Comparison of ENCODE assay signal across 39 cellular contexts in the genomic region with DNA sequence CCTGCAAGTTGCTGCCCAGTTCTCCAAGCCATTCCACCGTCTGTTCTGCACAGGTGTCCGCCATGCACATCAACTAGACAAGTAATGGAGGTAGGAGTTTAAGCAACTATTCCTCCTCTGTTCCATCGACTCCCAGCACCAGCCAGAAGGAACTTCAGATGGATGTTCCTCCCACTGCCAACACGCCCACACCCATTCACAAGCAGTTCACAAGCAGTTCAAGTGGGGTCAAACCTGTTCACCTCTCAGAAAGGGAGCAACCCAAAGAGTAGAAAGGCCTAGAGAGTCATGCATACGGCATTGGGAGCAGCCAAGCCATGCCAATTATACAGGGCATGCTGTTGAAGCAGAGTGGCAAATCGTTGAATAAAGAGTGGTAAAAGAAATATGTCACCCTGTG. TPM values are rescaled to one million over a fixed set of nuclear protein-coding genes. Genes with fewer than 3 reads are reported as not detected.
"Had no signal": no experiment of that assay in that cellular context is flagged by ENCODE, and none has a peak within 500 bp of the region (broad histone marks: within the 10 kb centered on the region; RNA-seq: fewer than 3 reads in every experiment).

No MANE protein-coding gene starts in this region.

- H3K36me3 Mint-ChIP-seq: activated CD4-positive, alpha-beta memory T cell treated with anti-CD3 and anti-CD28 coated beads for 36 hours; activated naive CD8-positive, alpha-beta T cell treated with anti-CD3 and anti-CD28 coated beads for 36 hours had no signal

- H3K4me1 ChIP-seq: breast epithelium had no signal

- H3K4me1 Mint-ChIP-seq: activated B cell treated with CpG ODN at 0.5 μM for 24 hours; activated CD4-positive, alpha-beta T cell treated with anti-CD3 and anti-CD28 coated beads, Interleukin-2, amount 10 ng/mL, durations not matched to agents 24 days and 14 days; activated naive CD8-positive, alpha-beta T cell treated with anti-CD3 and anti-CD28 coated beads for 36 hours; activated T-helper 17 cell treated with anti-CD3 and anti-CD28 coated beads, Interleukin-2, amount 50 U/mL, for 72 hours; central memory CD8-positive, alpha-beta T cell had no signal

- H3K27ac Mint-ChIP-seq: activated B cell treated with CpG ODN at 0.5 μM for 24 hours; activated CD4-positive, alpha-beta memory T cell treated with anti-CD3 and anti-CD28 coated beads for 36 hours; activated CD4-positive, alpha-beta T cell treated with anti-CD3 and anti-CD28 coated beads, Interleukin-2, amount 10 ng/mL, durations not matched to agents 24 days and 14 days; activated CD8-positive, alpha-beta T cell treated with anti-CD3 and anti-CD28 coated beads for 36 hours; activated naive CD4-positive, alpha-beta T cell treated with anti-CD3 and anti-CD28 coated beads for 36 hours; activated naive CD4-positive, alpha-beta T cell treated with anti-CD3 and anti-CD28 coated beads, Interleukin-2, amount 50 U/mL, for 72 hours; activated naive CD8-positive, alpha-beta T cell treated with anti-CD3 and anti-CD28 coated beads for 36 hours; activated T-cell treated with anti-CD3 and anti-CD28 coated beads, Interleukin-2, amount 50 U/mL, for 72 hours; activated T-helper 1 cell treated with anti-CD3 and anti-CD28 coated beads, Interleukin-12 subunit alpha, Interleukin-12 subunit beta, Interleukin-2, Interleukin-4 antibody, amounts not matched to agents 30 ng/mL and 10 ng/mL and 1 ng/mL, durations not matched to agents 14 hours and 24 hours and 36 hours; activated T-helper 17 cell treated with anti-CD3 and anti-CD28 coated beads, Interleukin-2, amount 50 U/mL, for 72 hours; T-helper 1 cell treated with Interleukin-12 subunit alpha and Interleukin-12 subunit beta and Interleukin-4 antibody, amounts not matched to agents 30 μg/mL and 1 μg/mL, for 36 hours; T-helper 2 cell treated with Interferon-gamma antibody and Interleukin-4, amounts not matched to agents 5 μg/mL and 100 μg/mL, for 36 hours had no signal

- H3K9me3 Mint-ChIP-seq: activated B cell treated with CpG ODN at 0.5 μM for 24 hours; activated CD4-positive, alpha-beta memory T cell treated with anti-CD3 and anti-CD28 coated beads for 36 hours; activated CD4-positive, alpha-beta T cell treated with anti-CD3 and anti-CD28 coated beads, Interleukin-2, amount 10 ng/mL, durations not matched to agents 24 days and 14 days; activated CD8-positive, alpha-beta T cell treated with anti-CD3 and anti-CD28 coated beads for 36 hours; activated naive CD4-positive, alpha-beta T cell treated with anti-CD3 and anti-CD28 coated beads for 36 hours; activated naive CD4-positive, alpha-beta T cell treated with anti-CD3 and anti-CD28 coated beads, Interleukin-2, amount 50 U/mL, for 72 hours; activated naive CD8-positive, alpha-beta T cell treated with anti-CD3 and anti-CD28 coated beads for 36 hours; activated T-cell treated with anti-CD3 and anti-CD28 coated beads, Interleukin-2, amount 50 U/mL, for 4 hours; activated T-cell treated with anti-CD3 and anti-CD28 coated beads, Interleukin-2, amount 50 U/mL, for 72 hours; activated T-helper 1 cell treated with anti-CD3 and anti-CD28 coated beads, Interleukin-12 subunit alpha, Interleukin-12 subunit beta, Interleukin-2, Interleukin-4 antibody, amounts not matched to agents 30 ng/mL and 10 ng/mL and 1 ng/mL, durations not matched to agents 14 hours and 24 hours and 36 hours; activated T-helper 17 cell treated with anti-CD3 and anti-CD28 coated beads, Interleukin-2, amount 50 U/mL, for 72 hours; central memory CD8-positive, alpha-beta T cell; T-helper 1 cell treated with Interleukin-12 subunit alpha and Interleukin-12 subunit beta and Interleukin-4 antibody, amounts not matched to agents 30 μg/mL and 1 μg/mL, for 36 hours; T-helper 2 cell treated with Interferon-gamma antibody and Interleukin-4, amounts not matched to agents 5 μg/mL and 100 μg/mL, for 36 hours had no signal

- H3K36me3 ChIP-seq: adrenal gland, brain microvascular endothelial cell, breast epithelium, cardiac muscle cell had no signal

- H3K9me3 ChIP-seq: adrenal gland, breast epithelium had no signal

- FAIRE-seq: astrocyte, colon, TTC549 had no signal

- H3K4me3 Mint-ChIP-seq: activated B cell treated with CpG ODN at 0.5 μM for 24 hours; activated CD4-positive, alpha-beta memory T cell treated with anti-CD3 and anti-CD28 coated beads for 36 hours; activated CD4-positive, alpha-beta T cell treated with anti-CD3 and anti-CD28 coated beads, Interleukin-2, amount 10 ng/mL, durations not matched to agents 24 days and 14 days; activated CD8-positive, alpha-beta T cell treated with anti-CD3 and anti-CD28 coated beads for 36 hours; activated naive CD4-positive, alpha-beta T cell treated with anti-CD3 and anti-CD28 coated beads for 36 hours; activated naive CD8-positive, alpha-beta T cell treated with anti-CD3 and anti-CD28 coated beads for 36 hours; activated T-cell treated with anti-CD3 and anti-CD28 coated beads, Interleukin-2, amount 50 U/mL, for 4 hours; activated T-cell treated with anti-CD3 and anti-CD28 coated beads, Interleukin-2, amount 50 U/mL, for 72 hours; activated T-helper 1 cell treated with anti-CD3 and anti-CD28 coated beads, Interleukin-12 subunit alpha, Interleukin-12 subunit beta, Interleukin-2, Interleukin-4 antibody, amounts not matched to agents 30 ng/mL and 10 ng/mL and 1 ng/mL, durations not matched to agents 14 hours and 24 hours and 36 hours; activated T-helper 17 cell treated with anti-CD3 and anti-CD28 coated beads, Interleukin-2, amount 50 U/mL, for 72 hours; central memory CD8-positive, alpha-beta T cell; T-helper 1 cell treated with Interleukin-12 subunit alpha and Interleukin-12 subunit beta and Interleukin-4 antibody, amounts not matched to agents 30 μg/mL and 1 μg/mL, for 36 hours; T-helper 2 cell treated with Interferon-gamma antibody and Interleukin-4, amounts not matched to agents 5 μg/mL and 100 μg/mL, for 36 hours had no signal

- H3K27me3 ChIP-seq: body of pancreas had no signal

- H3K4me3 ChIP-seq: body of pancreas, cardiac muscle cell had no signal

- H3K27ac ChIP-seq: adrenal gland, brain microvascular endothelial cell, cardiac muscle cell had no signal

- DNase-seq: activated B cell treated with CpG ODN at 0.5 μM for 24 hours; activated CD4-positive, alpha-beta memory T cell treated with anti-CD3 and anti-CD28 coated beads for 36 hours; activated CD4-positive, alpha-beta T cell treated with anti-CD3 and anti-CD28 coated beads for 4 hours; activated CD4-positive, alpha-beta T cell treated with anti-CD3 and anti-CD28 coated beads, Interleukin-2, amount 10 ng/mL, durations not matched to agents 24 days and 14 days; activated CD4-positive, alpha-beta T cell treated with anti-CD3 and anti-CD28 coated beads, Interleukin-2, amount 50 U/mL, for 1 hour; activated CD4-positive, alpha-beta T cell treated with anti-CD3 and anti-CD28 coated beads, Interleukin-2, amount 50 U/mL, for 4 hours; activated CD4-positive, CD25-positive, alpha-beta regulatory T cell treated with anti-CD3 and anti-CD28 coated beads, Interleukin-2, amount 50 U/mL, for 72 hours; activated CD8-positive, alpha-beta memory T cell treated with anti-CD3 and anti-CD28 coated beads, Interleukin-2, amount 50 U/mL, for 4 hours; activated CD8-positive, alpha-beta T cell treated with anti-CD3 and anti-CD28 coated beads for 36 hours; activated effector memory CD4-positive, alpha-beta T cell treated with anti-CD3 and anti-CD28 coated beads, Interleukin-2, amount 50 U/mL, for 16 hours; activated gamma-delta T cell treated with Interleukin-2 at 50 U/mL for 16 hours; activated naive CD4-positive, alpha-beta T cell; activated naive CD4-positive, alpha-beta T cell treated with anti-CD3 and anti-CD28 coated beads for 36 hours; activated naive CD4-positive, alpha-beta T cell treated with anti-CD3 and anti-CD28 coated beads, Interleukin-2, amount 50 U/mL, for 16 hours; activated naive CD8-positive, alpha-beta T cell treated with anti-CD3 and anti-CD28 coated beads for 36 hours; activated T-cell treated with anti-CD3 and anti-CD28 coated beads for 4 hours; activated T-cell treated with anti-CD3 and anti-CD28 coated beads, Interleukin-2, amount 50 U/mL, for 1 hour; activated T-cell treated with anti-CD3 and anti-CD28 coated beads, Interleukin-2, amount 50 U/mL, for 4 hours; activated T-cell treated with anti-CD3 and anti-CD28 coated beads, Interleukin-2, amount 50 U/mL, for 72 hours; amniotic stem cell; brain microvascular endothelial cell; T-helper 2 cell; T-helper 9 cell had no signal

RNA-seq across cellular contexts. Expression of gene TDRD5, which starts 4.3 kb away (rescaled TPM):
- total RNA-seq: activated B cell treated with CpG ODN at 0.5 μM for 24 hours; activated CD4-positive, alpha-beta memory T cell treated with anti-CD3 and anti-CD28 coated beads for 36 hours; activated CD4-positive, alpha-beta T cell treated with anti-CD3 and anti-CD28 coated beads, Interleukin-2, amount 10 ng/mL, durations not matched to agents 24 days and 14 days; activated CD8-positive, alpha-beta memory T cell treated with anti-CD3 and anti-CD28 coated beads for 36 hours; activated CD8-positive, alpha-beta T cell treated with anti-CD3 and anti-CD28 coated beads for 36 hours; activated naive CD4-positive, alpha-beta T cell treated with anti-CD3 and anti-CD28 coated beads for 36 hours; activated naive CD4-positive, alpha-beta T cell treated with anti-CD3 and anti-CD28 coated beads, Interleukin-2, amount 50 U/mL, for 72 hours; activated naive CD8-positive, alpha-beta T cell treated with anti-CD3 and anti-CD28 coated beads for 36 hours; activated T-cell treated with anti-CD3 and anti-CD28 coated beads, Interleukin-2, amount 50 U/mL, for 4 hours; activated T-cell treated with anti-CD3 and anti-CD28 coated beads, Interleukin-2, amount 50 U/mL, for 72 hours; activated T-helper 1 cell treated with anti-CD3 and anti-CD28 coated beads, Interleukin-12 subunit alpha, Interleukin-12 subunit beta, Interleukin-2, Interleukin-4 antibody, amounts not matched to agents 30 ng/mL and 10 ng/mL and 1 ng/mL, durations not matched to agents 14 hours and 24 hours and 36 hours; activated T-helper 17 cell treated with anti-CD3 and anti-CD28 coated beads, Interleukin-2, amount 50 U/mL, for 72 hours; astrocyte; body of pancreas had no signal

RNA-seq across cellular contexts. Expression of gene NPHS2, which starts 11.6 kb away (rescaled TPM):
- total RNA-seq: activated B cell treated with CpG ODN at 0.5 μM for 24 hours; activated CD4-positive, alpha-beta memory T cell treated with anti-CD3 and anti-CD28 coated beads for 36 hours; activated CD4-positive, alpha-beta T cell treated with anti-CD3 and anti-CD28 coated beads, Interleukin-2, amount 10 ng/mL, durations not matched to agents 24 days and 14 days; activated CD8-positive, alpha-beta memory T cell treated with anti-CD3 and anti-CD28 coated beads for 36 hours; activated CD8-positive, alpha-beta T cell treated with anti-CD3 and anti-CD28 coated beads for 36 hours; activated naive CD4-positive, alpha-beta T cell treated with anti-CD3 and anti-CD28 coated beads for 36 hours; activated naive CD4-positive, alpha-beta T cell treated with anti-CD3 and anti-CD28 coated beads, Interleukin-2, amount 50 U/mL, for 72 hours; activated naive CD8-positive, alpha-beta T cell treated with anti-CD3 and anti-CD28 coated beads for 36 hours; activated T-cell treated with anti-CD3 and anti-CD28 coated beads, Interleukin-2, amount 50 U/mL, for 4 hours; activated T-cell treated with anti-CD3 and anti-CD28 coated beads, Interleukin-2, amount 50 U/mL, for 72 hours; activated T-helper 1 cell treated with anti-CD3 and anti-CD28 coated beads, Interleukin-12 subunit alpha, Interleukin-12 subunit beta, Interleukin-2, Interleukin-4 antibody, amounts not matched to agents 30 ng/mL and 10 ng/mL and 1 ng/mL, durations not matched to agents 14 hours and 24 hours and 36 hours; activated T-helper 17 cell treated with anti-CD3 and anti-CD28 coated beads, Interleukin-2, amount 50 U/mL, for 72 hours; adrenal gland; aorta; astrocyte; body of pancreas; breast epithelium; cardiac muscle cell; cerebellum had no signal
